22 cellular contexts compared by ENCODE assay signal in the genomic region with DNA sequence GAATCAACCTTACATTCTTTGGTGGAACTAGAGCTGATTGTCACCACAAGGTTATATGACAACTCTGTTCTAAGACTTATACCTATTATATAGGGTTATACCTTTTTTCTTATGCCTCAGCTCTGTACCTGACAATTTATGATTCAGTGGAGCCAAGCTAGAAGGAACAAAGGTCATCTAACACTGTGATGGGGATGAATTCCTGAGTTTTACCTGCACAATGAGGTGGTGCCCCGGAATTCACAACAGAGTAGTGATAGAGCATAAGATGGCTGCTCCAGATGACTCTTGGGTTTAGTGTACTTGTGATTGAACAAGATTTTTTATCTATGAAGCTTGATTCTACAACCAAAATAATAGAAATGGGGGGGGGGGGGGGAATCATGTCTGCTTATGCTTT.
"Had no signal": no experiment of that assay in that cellular context is flagged by ENCODE, and none has a peak within 500 bp of the region (broad histone marks: within the 10 kb centered on the region; RNA-seq: fewer than 3 reads in every experiment).

No MANE protein-coding gene starts in this region.

- H3K4me1 ChIP-seq: esophagus muscularis mucosa, gastrocnemius medialis, heart right ventricle, left ventricle myocardium inferior, lower lobe of right lung, neural progenitor cell had no signal

- H3K4me3 ChIP-seq: esophagus muscularis mucosa, gastrocnemius medialis, heart right ventricle, left ventricle myocardium inferior, lower lobe of right lung, neural progenitor cell, ovary, right lobe of liver, stomach, thoracic aorta, transverse colon had no signal

- H3K36me3 ChIP-seq: ovary had no signal

- H3K27me3 ChIP-seq: esophagus muscularis mucosa, gastrocnemius medialis, heart right ventricle, neural progenitor cell, ovary, right lobe of liver, stomach, transverse colon had no signal

- H3K9me3 Mint-ChIP-seq: memory B cell; mesothelial cell of epicardium; natural killer cell treated with Interleukin-12 subunit alpha and Interleukin-12 subunit beta and Interleukin-15 and Interleukin-18, amount 100 ng/mL, for 72 hours; neural progenitor cell had no signal

- H3K9me3 ChIP-seq: esophagus muscularis mucosa, gastrocnemius medialis, heart right ventricle, left ventricle myocardium inferior, lower lobe of right lung, ovary, right lobe of liver, stomach, thoracic aorta, transverse colon had no signal

- DNase-seq: effector memory CD4-positive, alpha-beta T cell; gastrocnemius medialis; heart right ventricle; islet precursor cell; left ventricle myocardium inferior; lower lobe of right lung; nucleus accumbens; ovary; right lobe of liver; stimulated activated CD4-positive, alpha-beta T cell treated with anti-CD3 and anti-CD28 coated beads, Interleukin-2, amount 100 ng/mL, for 24 hours; stimulated activated CD4-positive, alpha-beta T cell treated with anti-CD3 and anti-CD28 coated beads, Interleukin-4, amount 100 ng/mL, for 4 hours; stimulated activated naive CD4-positive, alpha-beta T cell; stomach; substantia nigra; transverse colon had no signal

- H3K4me3 Mint-ChIP-seq: memory B cell; mesothelial cell of epicardium; natural killer cell treated with Interleukin-12 subunit alpha and Interleukin-12 subunit beta and Interleukin-15 and Interleukin-18, amount 100 ng/mL, for 72 hours; neural progenitor cell had no signal

- ATAC-seq: gastrocnemius medialis; heart right ventricle; lower lobe of right lung; natural killer cell treated with Interleukin-12 subunit alpha and Interleukin-12 subunit beta and Interleukin-15 and Interleukin-18, amount 100 ng/mL, for 72 hours; right lobe of liver had no signal

- H3K27me3 Mint-ChIP-seq: memory B cell; natural killer cell treated with Interleukin-12 subunit alpha and Interleukin-12 subunit beta and Interleukin-15 and Interleukin-18, amount 100 ng/mL, for 72 hours; progenitor cell of endocrine pancreas had no signal

- H3K27ac Mint-ChIP-seq: memory B cell; natural killer cell treated with Interleukin-12 subunit alpha and Interleukin-12 subunit beta and Interleukin-15 and Interleukin-18, amount 100 ng/mL, for 72 hours; neural progenitor cell had no signal

- H3K27ac ChIP-seq: esophagus muscularis mucosa, gastrocnemius medialis, heart right ventricle, left ventricle myocardium inferior, lower lobe of right lung, neural progenitor cell, ovary, right lobe of liver, stomach, thoracic aorta had no signal
